In the genomic region with DNA sequence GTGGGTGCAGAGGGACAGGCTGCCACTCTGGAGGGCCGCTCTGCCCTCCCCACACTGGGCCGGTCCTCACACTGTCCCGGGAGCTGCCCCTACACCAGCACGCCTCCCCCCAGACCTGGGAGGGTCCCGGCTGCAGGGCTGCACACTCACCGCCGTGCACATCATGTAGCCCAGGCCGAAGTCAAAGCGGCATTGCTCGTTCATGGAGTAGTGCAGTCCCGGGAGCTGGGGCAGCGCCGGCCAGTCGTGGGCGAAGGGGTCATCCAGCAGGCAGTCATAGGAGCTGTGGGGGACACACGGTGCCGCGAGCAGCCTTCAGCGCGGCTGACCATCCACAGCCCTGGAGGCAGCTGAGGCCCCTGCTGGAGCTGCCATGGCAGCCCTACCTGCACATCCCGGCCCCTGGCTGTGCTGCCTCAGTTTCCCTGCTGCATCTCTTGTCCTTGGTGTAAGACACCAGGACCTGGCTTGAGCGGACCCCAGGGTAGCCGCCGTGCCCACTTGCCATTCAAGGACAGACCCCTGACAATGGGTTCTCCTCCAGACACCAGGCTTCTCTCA, we compare ENCODE assay signal across 20 cellular contexts.
DNase-seq lines count a peak whose midpoint lies in the region; ATAC-seq, FAIRE-seq and TF ChIP-seq lines count a peak whose summit lies in the region.
"Had no signal": no experiment of that assay in that cellular context is flagged by ENCODE, and none has a peak within 500 bp of the region (broad histone marks: within the 10 kb centered on the region; RNA-seq: fewer than 3 reads in every experiment).

No MANE protein-coding gene starts in this region.

- no peak overlapping the region for H4K12ac ChIP-seq in trophoblast cell (ENCODE audit: low read depth, low read length)

- no peak overlapping the region for H2BK5ac ChIP-seq in trophoblast cell (ENCODE audit: low read depth, low read length, poor library complexity)

- H4K8ac ChIP-seq in trophoblast cell (ENCODE audit: low read depth, low read length): no peak overlapping the region

- no peaks in the 10 kb centered on the region for H3K9me2 ChIP-seq in hepatocyte (replicated peaks; ENCODE audit: insufficient read depth)

- no peaks in the 10 kb centered on the region for H3K4me1 Mint-ChIP-seq in WTC11

- H3K27ac ChIP-seq in kidney (ENCODE audit: low read depth in 2 of 2, low read length in 2 of 2) (no peak overlapping the region), trophoblast cell (ENCODE audit: low read depth, low read length) (no peak overlapping the region), hepatocyte (no peak overlapping the region)
- H3K27ac ChIP-seq: 22Rv1, C4-2B, PC-9, RWPE1 had no signal

- no peak overlapping the region for H3K27ac Mint-ChIP-seq in WTC11

- H3K79me2 ChIP-seq in trophoblast cell (ENCODE audit: control insufficient read depth, insufficient read depth, low read length, poor library complexity) (no peaks in the 10 kb centered on the region), hepatocyte (no peaks in the 10 kb centered on the region)

- no CpG with 5 or more reads among the region's 24 CpGs for WGBS in trophoblast cell (ENCODE audit: extremely low coverage, insufficient coverage, insufficient read length)
- WGBS in hepatocyte (ENCODE audit: low lambda C conversion rate, missing lambda C conversion rate): 97% methylated on average over 24 of the region's 24 CpGs

- H3K4me3 Mint-ChIP-seq in WTC11: no peak overlapping the region

- H3K4me3 ChIP-seq in kidney (ENCODE audit: low read length in 2 of 2): no peak overlapping the region
- H3K4me3 ChIP-seq in trophoblast cell (ENCODE audit: low read depth, low read length): peak overlapping the region; percentile 39
- no peak overlapping the region for H3K4me3 ChIP-seq in hepatocyte
- H3K4me3 ChIP-seq: PC-9 had no signal

- CTCF ChIA-PET in WTC11 (lab: Charles Lee): interaction anchor here (1.7 kb wide), 1 partner anchor 10 kb away, joined by 5 read pairs; no protein-coding TSS in a partner anchor

- H3K36me3 Mint-ChIP-seq in WTC11: no peaks in the 10 kb centered on the region

- H3K4me1 ChIP-seq in kidney (ENCODE audit: control insufficient read depth in 1 of 2, insufficient read depth in 1 of 2, low read depth in 1 of 2, low read length in 2 of 2) (no peaks in the 10 kb centered on the region), trophoblast cell (ENCODE audit: control insufficient read depth in 1 of 2, insufficient read depth in 2 of 2, low read length in 2 of 2) (no peaks in the 10 kb centered on the region), hepatocyte (ENCODE audit: insufficient read depth) (no peaks in the 10 kb centered on the region)

- peak; percentile 11 for DNase-seq in activated CD8-positive, alpha-beta memory T cell treated with anti-CD3 and anti-CD28 coated beads, Interleukin-2, amount 50 U/mL, for 4 hours
- no peak for DNase-seq in activated CD8-positive, alpha-beta memory T cell treated with anti-CD3 and anti-CD28 coated beads for 24 hours
- DNase-seq in WTC11 (ENCODE audit: low spot score) (peak; percentile 3), kidney (peak; percentile 66), trophoblast cell (no peak), nucleus accumbens (lab: John Stamatoyannopoulos, UW) (no peak), hepatocyte (ENCODE audit: low spot score) (no peak), KG1 (lab: John Stamatoyannopoulos, UW) (no peak)
- DNase-seq: AML-193, DMS 273 treated with DMSO at 0.1 percent for 48 hours, DND-41, NCI-H1417 treated with DMSO at 0.1 percent for 48 hours, NCI-H2029, NCI-H345, NCI-H526, PC-9 had no signal

- H4K91ac ChIP-seq in trophoblast cell (ENCODE audit: low read depth, low read length): no peak overlapping the region

- intact Hi-C loops in kidney (cut with DNase I): no loop called here

- TF ChIP-seq CTCF in WTC11 (IDR thresholded peaks at IDR 0.05) (no peak), kidney (IDR thresholded peaks at IDR 0.05; ENCODE audit: borderline replicate concordance, extremely low read depth, insufficient read depth) (no peak), hepatocyte (IDR thresholded peaks at IDR 0.05; ENCODE audit: poor library complexity) (no peak)

- no peak for ATAC-seq in WTC11

- H3K18ac ChIP-seq in trophoblast cell (ENCODE audit: low read length): no peak overlapping the region

- H3K4me2 ChIP-seq in trophoblast cell (ENCODE audit: low read length): no peak overlapping the region
- H3K4me2 ChIP-seq in hepatocyte: no peak overlapping the region
- H3K4me2 ChIP-seq: PC-9 had no signal

- no peak overlapping the region for H3K23ac ChIP-seq in trophoblast cell (ENCODE audit: low read length)

- no peak overlapping the region for H2AFZ ChIP-seq in trophoblast cell (ENCODE audit: insufficient read depth, low read length, poor library complexity)
- H2AFZ ChIP-seq in hepatocyte: no peak overlapping the region
- H2AFZ ChIP-seq: PC-9 had no signal

- H3K9me3 Mint-ChIP-seq in WTC11: peaks cover 4% of the 10 kb centered on the region

- H3K27me3 Mint-ChIP-seq in WTC11 (ENCODE audit: low read depth): no peaks in the 10 kb centered on the region

- H2BK12ac ChIP-seq in trophoblast cell (ENCODE audit: low read length): no peak overlapping the region

- no peak overlapping the region for H2AK5ac ChIP-seq in trophoblast cell (ENCODE audit: low read length)

- H2BK120ac ChIP-seq in trophoblast cell (ENCODE audit: insufficient read depth, low read length, poor library complexity): no peak overlapping the region

- H3K36me3 ChIP-seq in kidney (ENCODE audit: control insufficient read depth in 1 of 2, insufficient read depth in 2 of 2, low read length in 2 of 2) (no peaks in the 10 kb centered on the region), trophoblast cell (ENCODE audit: control insufficient read depth in 1 of 2, insufficient read depth in 2 of 2, low read length in 2 of 2) (peaks cover 33 to 44% of the 10 kb centered on the region in 2 experiments), hepatocyte (replicated peaks; ENCODE audit: insufficient read depth, low read depth) (no peaks in the 10 kb centered on the region)

- no peak overlapping the region for H3K14ac ChIP-seq in trophoblast cell (ENCODE audit: low read length)

- no peaks in the 10 kb centered on the region for H4K20me1 ChIP-seq in hepatocyte (ENCODE audit: insufficient read depth, poor library complexity, severe bottlenecking)

- no peaks in the 10 kb centered on the region for H3K79me1 ChIP-seq in trophoblast cell (ENCODE audit: low read length)

- H3K9ac ChIP-seq in kidney (ENCODE audit: low read length in 2 of 2): no peak overlapping the region
- no peak overlapping the region for H3K9ac ChIP-seq in trophoblast cell (ENCODE audit: low read length)

- H3K27me3 ChIP-seq in trophoblast cell (ENCODE audit: insufficient read depth, low read length) (no peaks in the 10 kb centered on the region), hepatocyte (no peaks in the 10 kb centered on the region)

- no peak for FAIRE-seq in kidney (lab: Jason Lieb, UNC)
- FAIRE-seq: H54 had no signal

- no peaks in the 10 kb centered on the region for H3K9me3 ChIP-seq in kidney (ENCODE audit: control insufficient read depth in 1 of 2, low read length in 2 of 2)
- H3K9me3 ChIP-seq in trophoblast cell (ENCODE audit: insufficient read depth, low read depth, low read length): peaks cover 8% of the 10 kb centered on the region
- H3K9me3 ChIP-seq in hepatocyte (ENCODE audit: low read depth): no peaks in the 10 kb centered on the region

- POLR2A ChIA-PET in WTC11 (lab: Charles Lee): no interaction called here

- H3K4ac ChIP-seq in trophoblast cell (ENCODE audit: low read depth, low read length): no peak overlapping the region

TF ChIP-seq in WTC11, 78 proteins besides CTCF, POLR2A, EP300 and RAD21 (continues in another document):
- TF ChIP-seq ZSCAN18 (CRISPR knock-in tag; IDR thresholded peaks at IDR 0.05) (no peak), ZNF232 (CRISPR knock-in tag; IDR thresholded peaks at IDR 0.05) (no peak), USF1 (CRISPR knock-in tag; IDR thresholded peaks at IDR 0.05) (no peak), TEAD1 (CRISPR knock-in tag; IDR thresholded peaks at IDR 0.05) (no peak), KAT7 (CRISPR knock-in tag; IDR thresholded peaks at IDR 0.05; ENCODE audit: borderline replicate concordance) (no peak), ZBTB43 (CRISPR knock-in tag; IDR thresholded peaks at IDR 0.05) (no peak)

Comparison
In these comparisons a context has a peak if more than half of its experiments do, and no peak if none do; other contexts are left out.
1. DNase-seq: peak in activated CD8-positive, alpha-beta memory T cell treated with anti-CD3 and anti-CD28 coated beads, Interleukin-2, amount 50 U/mL, for 4 hours (single experiment), WTC11 (single experiment) and kidney (single experiment); none in activated CD8-positive, alpha-beta memory T cell treated with anti-CD3 and anti-CD28 coated beads for 24 hours (single experiment), trophoblast cell (0 of 2), nucleus accumbens (0 of 56), hepatocyte (single experiment) and KG1 (single experiment).